In genomic region chr17:67800495-67800928, GRCh38 we compare ENCODE assay signal across 1 cellular context.
TF ChIP-seq lines count a peak whose summit lies in the region.

No MANE protein-coding gene starts in this region.

TF ChIP-seq in HepG2, 621 proteins besides CTCF, POLR2A, EP300 and RAD21 (continued from another document and continues in another):
- TF ChIP-seq ZNF574 (CRISPR knock-in tag; IDR thresholded peaks at IDR 0.05) (0 out of 2 replicates have a peak, but pooled peaks have one; percentile 36), GATAD1 (CRISPR knock-in tag; IDR thresholded peaks at IDR 0.05) (no peak), SRY (CRISPR knock-in tag; IDR thresholded peaks at IDR 0.05) (no peak), ZNF20 (CRISPR knock-in tag; IDR thresholded peaks at IDR 0.05) (no peak), E2F5 (CRISPR knock-in tag; conservative IDR thresholded peaks at IDR 0.05) (no peak), CBX1 (IDR thresholded peaks at IDR 0.05; ENCODE audit: low read depth) (no peak), ZNF317 (CRISPR knock-in tag; IDR thresholded peaks at IDR 0.05) (no peak), CHD4 (IDR thresholded peaks at IDR 0.05; ENCODE audit: borderline replicate concordance, low read length) (no peak), TMF1 (CRISPR knock-in tag; IDR thresholded peaks at IDR 0.05; ENCODE audit: low read depth) (no peak), IKZF5 (CRISPR knock-in tag; IDR thresholded peaks at IDR 0.05) (0 out of 2 replicates have a peak, but pooled peaks have one; percentile 20), MAX (IDR thresholded peaks at IDR 0.05) (no peak), TRAFD1 (CRISPR knock-in tag; IDR thresholded peaks at IDR 0.05; ENCODE audit: borderline replicate concordance) (no peak), WIZ (CRISPR knock-in tag; IDR thresholded peaks at IDR 0.05) (no peak), ZNF782 (CRISPR knock-in tag; IDR thresholded peaks at IDR 0.05; ENCODE audit: borderline replicate concordance) (no peak), ZNF510 (CRISPR knock-in tag; IDR thresholded peaks at IDR 0.05; ENCODE audit: low read depth) (no peak), TFAP4 (IDR thresholded peaks at IDR 0.05; ENCODE audit: borderline replicate concordance, low read depth) (no peak), ATF3 (CRISPR knock-in tag; IDR thresholded peaks at IDR 0.05) (no peak), ZNF816 (CRISPR knock-in tag; IDR thresholded peaks at IDR 0.05; ENCODE audit: borderline replicate concordance) (no peak), CEBPZ (IDR thresholded peaks at IDR 0.05; ENCODE audit: low read length) (no peak), MBD4 (IDR thresholded peaks at IDR 0.05; ENCODE audit: borderline replicate concordance, low read length) (no peak), PCBP1 (IDR thresholded peaks at IDR 0.05; ENCODE audit: borderline replicate concordance, low read depth, low read length) (no peak), TARDBP (CRISPR knock-in tag; IDR thresholded peaks at IDR 0.05) (0 out of 2 replicates have a peak, but pooled peaks have one; percentile 43), PATZ1 (CRISPR knock-in tag; IDR thresholded peaks at IDR 0.05) (no peak), KAT7 (CRISPR knock-in tag; IDR thresholded peaks at IDR 0.05; ENCODE audit: borderline replicate concordance) (no peak), TAF15 (IDR thresholded peaks at IDR 0.05; ENCODE audit: low read depth, low read length, poor library complexity, severe bottlenecking) (no peak), PRPF4 (IDR thresholded peaks at IDR 0.05; ENCODE audit: low read depth, low read length, poor library complexity, severe bottlenecking) (no peak), LRRFIP1 (CRISPR knock-in tag; conservative IDR thresholded peaks at IDR 0.05) (no peak), TOPORS (CRISPR knock-in tag; IDR thresholded peaks at IDR 0.05) (no peak), ZNF557 (CRISPR knock-in tag; IDR thresholded peaks at IDR 0.05) (0 out of 2 replicates have a peak, but pooled peaks have one; percentile 40), HMGXB4 (CRISPR knock-in tag; IDR thresholded peaks at IDR 0.05; ENCODE audit: borderline replicate concordance in 1 of 2, low read depth in 1 of 2) (peak; percentile 42 to 78; a peak in 2 of 4 replicates), ZNF720 (CRISPR knock-in tag; IDR thresholded peaks at IDR 0.05) (no peak), LBX2 (CRISPR knock-in tag; IDR thresholded peaks at IDR 0.05; ENCODE audit: borderline replicate concordance) (no peak), DDIT3 (CRISPR knock-in tag; IDR thresholded peaks at IDR 0.05) (no peak)
